Comparison of ENCODE assay signal across 25 cellular contexts in the genomic region with DNA sequence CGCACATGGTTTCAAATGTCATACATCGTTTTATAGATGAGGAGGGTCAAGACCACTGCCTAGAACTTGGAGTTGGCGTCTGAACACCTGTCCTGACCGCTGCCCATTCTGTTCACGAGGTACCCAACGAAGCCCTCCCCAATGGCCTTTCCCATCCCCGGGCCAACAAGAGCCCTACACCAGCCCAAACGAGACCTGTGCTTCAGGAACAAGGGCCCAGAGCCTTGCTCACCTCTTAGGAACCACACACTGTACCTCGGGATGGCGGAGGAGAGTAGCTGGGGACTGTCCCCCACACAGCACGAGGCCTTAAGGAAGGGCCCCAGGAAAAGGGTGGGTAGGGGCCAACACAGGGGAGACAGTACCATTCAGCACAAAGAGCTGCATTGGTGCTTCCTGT. TPM values are rescaled to one million over a fixed set of nuclear protein-coding genes. Genes with fewer than 3 reads are reported as not detected.
DNase-seq lines count a peak whose midpoint lies in the region; ATAC-seq and TF ChIP-seq lines count a peak whose summit lies in the region.
"Had no signal": no experiment of that assay in that cellular context is flagged by ENCODE, and none has a peak within 500 bp of the region (broad histone marks: within the 10 kb centered on the region; RNA-seq: fewer than 3 reads in every experiment).

No MANE protein-coding gene starts in this region.

- 0 out of 2 replicates have a peak overlapping the region, but pooled peaks have one; percentile 29 for H3K9ac ChIP-seq in BLaER1
- H3K9ac ChIP-seq: SK-N-SH had no signal

- H3K27ac Mint-ChIP-seq in CD4-positive, alpha-beta T cell = no peak overlapping the region
- H3K27ac Mint-ChIP-seq in brain = no peak overlapping the region
- no peak overlapping the region for H3K27ac Mint-ChIP-seq in activated CD4-positive, alpha-beta memory T cell treated with anti-CD3 and anti-CD28 coated beads for 36 hours
- H3K27ac Mint-ChIP-seq: activated naive CD4-positive, alpha-beta T cell treated with anti-CD3 and anti-CD28 coated beads, Interleukin-2, amount 50 U/mL, for 72 hours; CD8-positive, alpha-beta T cell; HFFc6; T-helper 17 cell had no signal

- POLR2A ChIA-PET in CD4-positive, alpha-beta T cell (lab: Charles Lee) = no interaction called here
- POLR2A ChIA-PET in activated CD4-positive, alpha-beta memory T cell treated with anti-CD3 and anti-CD28 coated beads for 36 hours (lab: Charles Lee) = no interaction called here

- TF ChIP-seq POLR2A in spleen (IDR thresholded peaks at IDR 0.05) = no peak

- no peaks in the 10 kb centered on the region for H3K27me3 Mint-ChIP-seq in CD4-positive, alpha-beta T cell
- peaks cover 11% of the 10 kb centered on the region for H3K27me3 Mint-ChIP-seq in brain
- no peaks in the 10 kb centered on the region for H3K27me3 Mint-ChIP-seq in activated CD4-positive, alpha-beta memory T cell treated with anti-CD3 and anti-CD28 coated beads for 36 hours
- H3K27me3 Mint-ChIP-seq: T-helper 17 cell had no signal

- H3K36me3 ChIP-seq in BLaER1 (peaks cover 68% of the 10 kb centered on the region), spleen (peaks cover 0 to 53% (median 46%) of the 10 kb centered on the region in 6 donors), upper lobe of right lung (peaks cover 47% of the 10 kb centered on the region)

- H3K4me2 ChIP-seq in BLaER1 = no peak overlapping the region
- H3K4me2 ChIP-seq: SK-N-SH had no signal

- H3K4me3 ChIP-seq in BLaER1 (no peak overlapping the region), spleen (no peak overlapping the region), upper lobe of right lung (no peak overlapping the region)
- H3K4me3 ChIP-seq: body of pancreas, skin epidermis, testis had no signal

- no peak overlapping the region for H3K27ac ChIP-seq in BLaER1
- no peak overlapping the region for H3K27ac ChIP-seq in CD4-positive, alpha-beta T cell (ENCODE audit: low read depth, low read length)
- H3K27ac ChIP-seq in spleen = no peak overlapping the region
- no peak overlapping the region for H3K27ac ChIP-seq in upper lobe of right lung
- H3K27ac ChIP-seq: body of pancreas, skin epidermis, testis had no signal

- H3K4me1 ChIP-seq in BLaER1 (peaks cover 25% of the 10 kb centered on the region), spleen (peaks cover 15 to 58% (median 38%) of the 10 kb centered on the region in 6 donors), upper lobe of right lung (peaks cover 19% of the 10 kb centered on the region)

- ATAC-seq in CD4-positive, alpha-beta T cell (ENCODE audit: poor library complexity) = no peak
- ATAC-seq in upper lobe of right lung = no peak
- ATAC-seq: activated naive CD4-positive, alpha-beta T cell treated with anti-CD3 and anti-CD28 coated beads, Interleukin-2, amount 50 U/mL, for 72 hours; body of pancreas; CD8-positive, alpha-beta T cell; left colon; T-helper 17 cell had no signal

- CTCF ChIA-PET in CD4-positive, alpha-beta T cell (lab: Charles Lee) = no interaction called here
- CTCF ChIA-PET in activated CD4-positive, alpha-beta memory T cell treated with anti-CD3 and anti-CD28 coated beads for 36 hours (lab: Charles Lee) = interaction anchor here (0.9 to 1.1 kb wide), 2 partner anchors 14 to 37 kb away, joined by 3 read pairs; no protein-coding TSS in a partner anchor

- peaks cover 17% of the 10 kb centered on the region for H3K4me1 Mint-ChIP-seq in CD4-positive, alpha-beta T cell (ENCODE audit: low read depth)
- H3K4me1 Mint-ChIP-seq in brain = peaks cover 35% of the 10 kb centered on the region
- peaks cover 30% of the 10 kb centered on the region for H3K4me1 Mint-ChIP-seq in activated CD4-positive, alpha-beta memory T cell treated with anti-CD3 and anti-CD28 coated beads for 36 hours (ENCODE audit: low read depth)

- H3K36me3 Mint-ChIP-seq in CD4-positive, alpha-beta T cell (ENCODE audit: low read depth) = peaks cover 73% of the 10 kb centered on the region
- peaks cover 59% of the 10 kb centered on the region for H3K36me3 Mint-ChIP-seq in brain
- peaks cover 38% of the 10 kb centered on the region for H3K36me3 Mint-ChIP-seq in activated CD4-positive, alpha-beta memory T cell treated with anti-CD3 and anti-CD28 coated beads for 36 hours

- H3K4me3 Mint-ChIP-seq in CD4-positive, alpha-beta T cell = peak overlapping the region; percentile 45
- peak overlapping the region in 3 of 5 experiments; percentile 39 to 54 (median 41) for H3K4me3 Mint-ChIP-seq in brain
- H3K4me3 Mint-ChIP-seq in activated CD4-positive, alpha-beta memory T cell treated with anti-CD3 and anti-CD28 coated beads for 36 hours = no peak overlapping the region
- H3K4me3 Mint-ChIP-seq: CD8-positive, alpha-beta T cell; HFFc6; T-helper 17 cell had no signal

- intact Hi-C loops in CD4-positive, alpha-beta T cell (cut with DNase I, micrococcal nuclease) = loop anchor here in 1 of 2 experiments (5.0 kb wide), 2 partner anchors 301 to 386 kb away; partner anchors contain the start of gene GTF3C5
- intact Hi-C loops in spleen (cut with DNase I; ENCODE audit: low total_unique reads) (no loop called here), upper lobe of right lung (cut with DNase I) (loop anchor here (10.0 kb wide), 1 partner anchor 148 kb away; no protein-coding TSS in a partner anchor)
- intact Hi-C loops in activated CD4-positive, alpha-beta memory T cell treated with anti-CD3 and anti-CD28 coated beads for 36 hours (cut with micrococcal nuclease) = no loop called here

- H3K9me3 ChIP-seq in BLaER1 (no peaks in the 10 kb centered on the region), spleen (no peaks in the 10 kb centered on the region), upper lobe of right lung (no peaks in the 10 kb centered on the region)
- no peaks in the 10 kb centered on the region for H3K9me3 ChIP-seq in CD4-positive, alpha-beta T cell (ENCODE audit: control insufficient read depth, low read length)
- H3K9me3 ChIP-seq: body of pancreas, SK-N-SH, testis had no signal

- WGBS in spleen, 5 donors = 91% methylated on average over 10 to 11 of the region's 11 CpGs

- no peak for TF ChIP-seq CTCF in CD4-positive, alpha-beta T cell (IDR thresholded peaks at IDR 0.05)
- TF ChIP-seq CTCF in brain (conservative IDR thresholded peaks at IDR 0.05) (no peak), spleen (IDR thresholded peaks at IDR 0.05 in 8 of 11, conservative IDR thresholded peaks at IDR 0.05 in 3 of 11) (no peak), upper lobe of right lung (IDR thresholded peaks at IDR 0.05) (no peak)

- peaks cover 77% of the 10 kb centered on the region for H4K20me1 ChIP-seq in BLaER1

- H3K27me3 ChIP-seq in BLaER1 (no peaks in the 10 kb centered on the region), spleen (replicated peaks in 1 of 7) (no peaks in the 10 kb centered on the region), upper lobe of right lung (no peaks in the 10 kb centered on the region)
- H3K27me3 ChIP-seq in CD4-positive, alpha-beta T cell (ENCODE audit: control insufficient read depth, insufficient read depth, low read length) = no peaks in the 10 kb centered on the region
- H3K27me3 ChIP-seq: body of pancreas, testis had no signal

- DNase-seq in CD4-positive, alpha-beta T cell = no peak
- DNase-seq in spleen (peak; percentile 47), glomerular visceral epithelial cell (ENCODE audit: extremely low spot score) (no peak), upper lobe of right lung (no peak)
- no peak for DNase-seq in activated CD4-positive, alpha-beta memory T cell treated with anti-CD3 and anti-CD28 coated beads for 36 hours
- DNase-seq: activated CD4-positive, alpha-beta T cell treated with anti-CD3 and anti-CD28 coated beads for 48 hours; DMS 273 treated with DMSO at 0.1 percent for 48 hours; effector memory CD4-positive, alpha-beta T cell; foreskin fibroblast; HFFc6; NCI-H1417; NCI-H2081; NCI-H226; NCI-H748 treated with DMSO at 0.1 percent for 48 hours; SK-N-SH; stimulated activated CD4-positive, alpha-beta T cell treated with anti-CD3 and anti-CD28 coated beads, Interleukin-2, amount 100 ng/mL, for 24 hours; T-helper 17 cell; testis had no signal

- no peaks in the 10 kb centered on the region for H3K9me3 Mint-ChIP-seq in CD4-positive, alpha-beta T cell
- H3K9me3 Mint-ChIP-seq in brain = peaks cover 0 to 10% (median 0%) of the 10 kb centered on the region in 5 experiments
- H3K9me3 Mint-ChIP-seq in activated CD4-positive, alpha-beta memory T cell treated with anti-CD3 and anti-CD28 coated beads for 36 hours = no peaks in the 10 kb centered on the region
- H3K9me3 Mint-ChIP-seq: activated naive CD4-positive, alpha-beta T cell treated with anti-CD3 and anti-CD28 coated beads, Interleukin-2, amount 50 U/mL, for 72 hours; CD8-positive, alpha-beta T cell; HFFc6 had no signal

RNA-seq across cellular contexts. Expression of gene SURF6, which starts 3.0 kb away (rescaled TPM):
- 10 to 100 TPM; 15.1 to 15.9 TPM for total RNA-seq in CD4-positive, alpha-beta T cell
- polyA plus RNA-seq in brain (ENCODE audit: insufficient read depth, low read depth, low replicate concordance) (24.4 TPM), spleen (10 to 100 TPM; 13.2 to 28.6 (median 17.4) TPM)
- total RNA-seq in spleen (10 to 100 TPM; 13.2 to 20.0 (median 17.0) TPM), upper lobe of right lung (15.9 TPM)
- 10 to 100 TPM; 16.9 to 18.2 TPM for total RNA-seq in activated CD4-positive, alpha-beta memory T cell treated with anti-CD3 and anti-CD28 coated beads for 36 hours

RNA-seq across cellular contexts. Expression of gene MED22, which starts 14.9 kb away (rescaled TPM):
- 10 to 100 TPM; 15.7 to 18.0 TPM for total RNA-seq in CD4-positive, alpha-beta T cell
- polyA plus RNA-seq in brain (ENCODE audit: insufficient read depth, low read depth, low replicate concordance) = 37.7 TPM
- 10 to 100 TPM; 26.4 to 33.7 (median 30.0) TPM for total RNA-seq in spleen
- 10 to 100 TPM; 13.3 to 23.1 (median 18.8) TPM for polyA plus RNA-seq in spleen
- 10 to 100 TPM; 20.8 to 20.9 TPM for total RNA-seq in activated CD4-positive, alpha-beta memory T cell treated with anti-CD3 and anti-CD28 coated beads for 36 hours
- total RNA-seq in upper lobe of right lung = 25.8 TPM

RNA-seq across cellular contexts. Expression of gene RPL7A, which starts 15.0 kb away (rescaled TPM):
- 1,000 to 10,000 TPM; 2,613 to 2,686 TPM for total RNA-seq in CD4-positive, alpha-beta T cell
- polyA plus RNA-seq in brain (ENCODE audit: insufficient read depth, low read depth, low replicate concordance) (5,503 TPM), spleen (1,000 to 10,000 TPM; 3,611 to 6,342 (median 5,850) TPM)
- total RNA-seq in spleen (1,000 to 10,000 TPM; 1,381 to 1,842 (median 1,641) TPM), upper lobe of right lung (1,380 TPM)
- total RNA-seq in activated CD4-positive, alpha-beta memory T cell treated with anti-CD3 and anti-CD28 coated beads for 36 hours = 1,000 to 10,000 TPM; 3,340 to 3,454 TPM

RNA-seq across cellular contexts. Expression of gene SURF1, which starts 23.3 kb away (rescaled TPM):
- 10 to 100 TPM; 42.5 to 45.9 TPM for total RNA-seq in CD4-positive, alpha-beta T cell
- polyA plus RNA-seq in brain (ENCODE audit: insufficient read depth, low read depth, low replicate concordance) (104 TPM), spleen (10 to 100 TPM; 72.0 to 75.6 (median 72.5) TPM)
- total RNA-seq in spleen (10 to 100 TPM; 31.4 to 37.7 (median 35.6) TPM), upper lobe of right lung (43.9 TPM)
- 10 to 100 TPM; 24.7 to 26.0 TPM for total RNA-seq in activated CD4-positive, alpha-beta memory T cell treated with anti-CD3 and anti-CD28 coated beads for 36 hours

RNA-seq across cellular contexts. Expression of gene SURF2, which starts 23.3 kb away (rescaled TPM):
- 10 to 100 TPM; 12.7 TPM for total RNA-seq in CD4-positive, alpha-beta T cell
- polyA plus RNA-seq in brain (ENCODE audit: insufficient read depth, low read depth, low replicate concordance) = 75.0 TPM
- total RNA-seq in spleen = 10 to 100 TPM in 5 of 7 donors, 1 to 10 TPM in 2; 6.5 to 19.9 (median 12.4) TPM
- 10 to 100 TPM; 31.4 to 32.6 (median 31.5) TPM for polyA plus RNA-seq in spleen
- total RNA-seq in activated CD4-positive, alpha-beta memory T cell treated with anti-CD3 and anti-CD28 coated beads for 36 hours = 10 to 100 TPM; 12.5 to 15.5 TPM
- 12.0 TPM for total RNA-seq in upper lobe of right lung
